ENCODE assay signal across 1 cellular context in the genomic region with DNA sequence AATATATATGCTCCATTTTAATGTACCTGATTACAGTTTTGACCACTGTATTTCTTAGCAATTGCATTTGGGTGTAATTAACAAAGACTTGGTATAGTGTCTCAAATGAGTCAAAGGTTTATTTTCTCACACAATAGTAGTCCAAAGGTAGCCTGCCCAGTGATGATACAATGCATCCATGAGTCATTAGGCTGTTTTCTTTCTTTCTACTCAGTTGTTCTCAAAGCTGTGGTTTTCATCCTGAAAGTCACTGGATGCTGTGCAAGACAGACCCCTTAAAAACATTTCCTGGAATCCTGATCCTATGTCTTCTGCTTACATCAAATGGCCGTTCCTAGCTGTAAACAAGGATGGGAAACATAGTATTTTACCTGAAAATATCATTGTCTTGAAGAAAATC.
TF ChIP-seq lines count a peak whose summit lies in the region.

No MANE protein-coding gene starts in this region.

TF ChIP-seq in SK-N-SH treated with all-trans-retinoic acid at 6 μM for 48 hours, 23 proteins besides CTCF, POLR2A, EP300 and RAD21 (continued from another document):
- TF ChIP-seq TOX (CRISPR knock-in tag; IDR thresholded peaks at IDR 0.05; ENCODE audit: borderline replicate concordance) (no peak), OSR1 (CRISPR knock-in tag; IDR thresholded peaks at IDR 0.05) (no peak), ZNF8 (CRISPR knock-in tag; IDR thresholded peaks at IDR 0.05) (no peak), CSDC2 (CRISPR knock-in tag; IDR thresholded peaks at IDR 0.05) (no peak), RARB (CRISPR knock-in tag; IDR thresholded peaks at IDR 0.05) (no peak), BACH2 (CRISPR knock-in tag; IDR thresholded peaks at IDR 0.05; ENCODE audit: borderline replicate concordance) (no peak), ZNF565 (CRISPR knock-in tag; conservative IDR thresholded peaks at IDR 0.05; ENCODE audit: low read depth) (no peak)
